ENCODE assay signal across 8 cellular contexts in the genomic region with DNA sequence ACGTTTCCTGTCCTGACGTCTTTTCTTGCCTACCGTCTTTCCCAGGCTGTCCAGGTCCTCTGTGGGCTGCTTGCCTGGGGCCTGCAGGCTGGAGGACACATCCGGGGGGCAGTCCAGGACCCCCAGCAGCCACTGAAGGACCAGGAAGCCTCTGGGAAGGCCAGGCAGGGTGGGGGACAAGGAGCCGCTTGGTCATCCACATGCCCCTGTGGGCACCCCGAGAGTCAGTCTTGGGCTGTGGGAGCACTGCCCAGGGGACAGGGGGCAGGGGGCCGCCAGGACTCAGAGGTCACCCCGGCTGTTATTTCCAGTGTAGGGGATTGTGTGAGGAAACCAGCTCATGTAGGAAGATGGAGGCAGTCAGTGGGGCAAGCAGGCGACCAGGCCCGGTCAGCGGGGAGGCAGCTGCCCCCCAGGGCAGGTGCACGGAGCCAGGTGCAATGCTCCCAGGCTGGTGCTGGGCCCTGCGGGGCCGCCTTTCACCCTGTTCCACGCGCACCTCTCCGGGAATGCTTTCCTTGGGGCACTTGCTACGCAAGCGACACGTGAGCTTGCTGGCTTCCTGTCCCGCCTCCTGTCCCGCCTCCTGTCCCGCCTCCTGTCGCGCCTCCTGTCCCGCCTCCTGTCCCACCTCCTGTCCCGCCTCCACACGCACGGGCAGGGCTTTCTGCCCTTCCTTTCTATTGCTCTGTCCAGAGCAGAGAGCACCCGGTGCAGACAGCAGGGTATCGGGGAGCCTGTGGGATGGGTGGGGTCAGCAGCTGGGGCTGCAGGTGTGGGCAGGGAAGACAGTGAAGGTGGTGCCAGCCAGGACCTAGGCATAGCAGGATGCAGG. TPM values are rescaled to one million over a fixed set of nuclear protein-coding genes. Genes with fewer than 3 reads are reported as not detected.
A peak's percentile ranks its signal among the peaks of the same experiment; 100 is the strongest.
DNase-seq lines count a peak whose midpoint lies in the region; ATAC-seq and TF ChIP-seq lines count a peak whose summit lies in the region.

No MANE protein-coding gene starts in this region.

- H3K27me3 ChIP-seq in HUES64 (ENCODE audit: insufficient read depth, low read length) (no peaks in the 10 kb centered on the region), muscle layer of colon (ENCODE audit: control insufficient read depth in 1 of 2, insufficient read depth in 2 of 2, low read length in 2 of 2) (no peaks in the 10 kb centered on the region)

- 0 out of 2 replicates have a peak, but pooled peaks cover 3% of the 10 kb centered on the region for H3K4me1 ChIP-seq in HUES64 (ENCODE audit: insufficient read depth, low read length)
- peaks cover 4% of the 10 kb centered on the region for H3K4me1 ChIP-seq in muscle layer of colon (ENCODE audit: insufficient read depth, low read length)

- H3K27ac ChIP-seq in HUES64 (ENCODE audit: low read depth, low read length) (peak overlapping the region; percentile 58; the same call in 1 of the 2 replicates), muscle layer of colon (ENCODE audit: low read depth, low read length) (peak overlapping the region; percentile 68)

- peak; percentile 99 for DNase-seq in Ammon's horn (ENCODE audit: low spot score)
- peak; percentile 90 to 93 for DNase-seq in activated T-cell treated with anti-CD3 and anti-CD28 coated beads, Interleukin-2, amount 50 U/mL, for 48 hours
- DNase-seq in stimulated activated CD8-positive, alpha-beta memory T cell treated with anti-CD3 and anti-CD28 coated beads, Interleukin-4, amount 100 ng/mL, for 4 hours (ENCODE audit: low read depth in 2 of 2, low spot score in 1 of 2), result peak; percentile 73

- ATAC-seq in GM19397 (IDR thresholded peaks at IDR 0.05; ENCODE audit: unreplicated experiment), result peak; percentile 74
- ATAC-seq in esophagus mucosa, result peak; percentile 89

- H3K9me3 ChIP-seq in HUES64 (ENCODE audit: insufficient read depth, low read depth, low read length) (peaks cover 5% of the 10 kb centered on the region; the same call in 1 of the 2 replicates), muscle layer of colon (ENCODE audit: low read length) (no peaks in the 10 kb centered on the region)

- peak overlapping the region; percentile 55 for H3K4me3 ChIP-seq in HUES64 (ENCODE audit: low read length)
- H3K4me3 ChIP-seq in muscle layer of colon (ENCODE audit: low read depth in 1 of 2, low read length in 2 of 2), result peak overlapping the region; percentile 62 to 68

- H3K9ac ChIP-seq in HUES64 (ENCODE audit: low read depth, low read length) (peak overlapping the region; percentile 64), muscle layer of colon (ENCODE audit: low read length) (peak overlapping the region; percentile 44)

- 26% methylated on average over 31 of the region's 31 CpGs for WGBS in HUES64

- H3K36me3 ChIP-seq in HUES64 (ENCODE audit: insufficient read depth, low read length) (no peaks in the 10 kb centered on the region), muscle layer of colon (ENCODE audit: insufficient read depth, low read length) (no peaks in the 10 kb centered on the region)

TF ChIP-seq in PFSK-1, 5 proteins besides CTCF, POLR2A, EP300 and RAD21:
- TF ChIP-seq POLR2AphosphoS5 (IDR thresholded peaks at IDR 0.05; ENCODE audit: low read depth, low read length) (peak; percentile 97), SIN3A (IDR thresholded peaks at IDR 0.05; ENCODE audit: borderline replicate concordance, insufficient read depth, low read length) (no peak), TAF1 (IDR thresholded peaks at IDR 0.05; ENCODE audit: borderline replicate concordance, insufficient read depth, low read length) (no peak), FOXP2 (optimal IDR thresholded peaks at IDR 0.05; ENCODE audit: borderline replicate concordance, extremely low read depth, extremely low read length, insufficient read depth) (peak; percentile 75)
- TF ChIP-seq, protein P1, sequence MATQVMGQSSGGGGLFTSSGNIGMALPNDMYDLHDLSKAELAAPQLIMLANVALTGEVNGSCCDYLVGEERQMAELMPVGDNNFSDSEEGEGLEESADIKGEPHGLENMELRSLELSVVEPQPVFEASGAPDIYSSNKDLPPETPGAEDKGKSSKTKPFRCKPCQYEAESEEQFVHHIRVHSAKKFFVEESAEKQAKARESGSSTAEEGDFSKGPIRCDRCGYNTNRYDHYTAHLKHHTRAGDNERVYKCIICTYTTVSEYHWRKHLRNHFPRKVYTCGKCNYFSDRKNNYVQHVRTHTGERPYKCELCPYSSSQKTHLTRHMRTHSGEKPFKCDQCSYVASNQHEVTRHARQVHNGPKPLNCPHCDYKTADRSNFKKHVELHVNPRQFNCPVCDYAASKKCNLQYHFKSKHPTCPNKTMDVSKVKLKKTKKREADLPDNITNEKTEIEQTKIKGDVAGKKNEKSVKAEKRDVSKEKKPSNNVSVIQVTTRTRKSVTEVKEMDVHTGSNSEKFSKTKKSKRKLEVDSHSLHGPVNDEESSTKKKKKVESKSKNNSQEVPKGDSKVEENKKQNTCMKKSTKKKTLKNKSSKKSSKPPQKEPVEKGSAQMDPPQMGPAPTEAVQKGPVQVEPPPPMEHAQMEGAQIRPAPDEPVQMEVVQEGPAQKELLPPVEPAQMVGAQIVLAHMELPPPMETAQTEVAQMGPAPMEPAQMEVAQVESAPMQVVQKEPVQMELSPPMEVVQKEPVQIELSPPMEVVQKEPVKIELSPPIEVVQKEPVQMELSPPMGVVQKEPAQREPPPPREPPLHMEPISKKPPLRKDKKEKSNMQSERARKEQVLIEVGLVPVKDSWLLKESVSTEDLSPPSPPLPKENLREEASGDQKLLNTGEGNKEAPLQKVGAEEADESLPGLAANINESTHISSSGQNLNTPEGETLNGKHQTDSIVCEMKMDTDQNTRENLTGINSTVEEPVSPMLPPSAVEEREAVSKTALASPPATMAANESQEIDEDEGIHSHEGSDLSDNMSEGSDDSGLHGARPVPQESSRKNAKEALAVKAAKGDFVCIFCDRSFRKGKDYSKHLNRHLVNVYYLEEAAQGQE (IDR thresholded peaks at IDR 0.05; ENCODE audit: insufficient read depth in 1 of 2, low read depth in 2 of 2, low read length in 2 of 2), result peak in 1 of 2 experiments; percentile 49; a peak in 1 of 4 replicates
TF ChIP-seq in PFSK-1: peak in this region for 3.

RNA-seq across cellular contexts. Expression of a gene that starts 39.5 kb away (rescaled TPM):
- polyA plus RNA-seq in HUES64 (2013, experiment 1 of 2), result not detected
- polyA plus RNA-seq in HUES64 (2013, experiment 2 of 2), result not detected
- 0.10 TPM for polyA plus RNA-seq in PFSK-1 (2012; ENCODE audit: insufficient read length, low read depth)
- 16.0 TPM for total RNA-seq in esophagus mucosa

RNA-seq across cellular contexts. Expression of a gene that starts 47.0 kb away (rescaled TPM):
- polyA plus RNA-seq in HUES64 (2013, experiment 1 of 2), result 15.2 TPM
- 16.4 TPM for polyA plus RNA-seq in HUES64 (2013, experiment 2 of 2)
- polyA plus RNA-seq in PFSK-1 (2012; ENCODE audit: insufficient read length, low read depth), result 140 TPM
- 118 TPM for total RNA-seq in esophagus mucosa

Comparison
In these comparisons a context has a peak if more than half of its experiments do, and no peak if none do; other contexts are left out.
1. Peak in every context shown above with its lines: DNase-seq, ATAC-seq, H3K4me3 ChIP-seq and H3K27ac ChIP-seq.